In the genomic region with DNA sequence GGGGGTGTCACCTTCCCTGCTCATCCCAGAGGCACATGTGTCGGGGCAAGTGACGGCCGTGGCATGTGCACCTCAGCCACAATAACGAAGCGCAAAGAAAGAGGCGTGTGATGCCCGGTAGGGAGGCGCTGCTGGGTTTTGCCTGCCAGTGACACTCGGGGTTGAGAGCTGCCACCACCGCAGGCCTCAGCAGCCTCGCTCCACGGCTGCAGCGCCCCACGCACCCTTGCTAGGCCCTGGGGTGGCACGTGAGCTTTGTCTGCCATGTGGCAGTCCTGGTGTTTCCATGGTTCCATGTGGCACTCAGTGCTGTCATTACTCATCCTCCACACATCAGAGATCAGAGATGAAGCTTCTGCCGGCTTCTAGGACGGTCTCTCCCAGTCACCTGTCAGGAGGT, we compare ENCODE assay signal across 28 cellular contexts.
"Had no signal": no experiment of that assay in that cellular context is flagged by ENCODE, and none has a peak within 500 bp of the region (broad histone marks: within the 10 kb centered on the region; RNA-seq: fewer than 3 reads in every experiment).

No MANE protein-coding gene starts in this region.

- H3K4me1 Mint-ChIP-seq: immature natural killer cell; mesothelial cell of epicardium; naive B cell; natural killer cell; stimulated activated naive B cell treated with anti-CD40 and anti-IgM and Interleukin-4, amounts not matched to agents 10 μg/mL and 1 μg/mL and 100 μg/mL, for 72 hours had no signal

- H3K4me3 Mint-ChIP-seq: immature natural killer cell; mesothelial cell of epicardium; naive B cell; natural killer cell; nephron progenitor cell; stimulated activated naive B cell treated with anti-CD40 and anti-IgM and Interleukin-4, amounts not matched to agents 10 μg/mL and 1 μg/mL and 100 μg/mL, for 72 hours had no signal

- H3K36me3 ChIP-seq: left lung, pancreas, prostate gland, sigmoid colon, spleen, stomach, thoracic aorta, tibial artery, upper lobe of right lung had no signal

- H3K27ac Mint-ChIP-seq: immature natural killer cell; mesothelial cell of epicardium; naive B cell; natural killer cell; nephron progenitor cell; stimulated activated naive B cell treated with anti-CD40 and anti-IgM and Interleukin-4, amounts not matched to agents 10 μg/mL and 1 μg/mL and 100 μg/mL, for 72 hours had no signal

- H3K27ac ChIP-seq: left lung, pancreas, prostate gland, sigmoid colon, spleen, stomach, thoracic aorta, tibial artery, upper lobe of right lung had no signal

- H3K9me3 ChIP-seq: left lung, pancreas, prostate gland, sigmoid colon, spleen, stomach, thoracic aorta, tibial artery, upper lobe of right lung had no signal

- H3K4me1 ChIP-seq: left lung, pancreas, prostate gland, sigmoid colon, spleen, stomach, tibial artery, upper lobe of right lung had no signal

- ATAC-seq: left colon; left lung; natural killer cell; pancreas; stimulated activated naive B cell treated with anti-CD40 and anti-IgM and Interleukin-4, amounts not matched to agents 10 μg/mL and 1 μg/mL and 100 μg/mL, for 72 hours; stimulated activated naive CD8-positive, alpha-beta T cell treated with anti-CD3 and anti-CD28 coated beads, Interleukin-15, Interleukin-2, amounts not matched to agents 100 U/mL and 50 U/mL, for 24 hours; upper lobe of right lung had no signal

- H3K36me3 Mint-ChIP-seq: immature natural killer cell; mesothelial cell of epicardium; naive B cell; natural killer cell; stimulated activated naive B cell treated with anti-CD40 and anti-IgM and Interleukin-4, amounts not matched to agents 10 μg/mL and 1 μg/mL and 100 μg/mL, for 72 hours had no signal

- H3K4me3 ChIP-seq: left lung, lung, pancreas, prostate gland, sigmoid colon, spleen, stomach, thoracic aorta, tibial artery, upper lobe of right lung had no signal

- DNase-seq: hypothalamus; immature natural killer cell; kidney; left colon; left lung; mesendoderm; naive B cell; natural killer cell; nephron progenitor cell; nucleus accumbens; pancreas; posterior cingulate gyrus; retina; right cardiac atrium; sigmoid colon; small intestine; spleen; stimulated activated CD4-positive, alpha-beta T cell treated with anti-CD3 and anti-CD28 coated beads, Interleukin-4, amount 100 ng/mL, for 24 hours; stimulated activated naive B cell treated with anti-CD40 and anti-IgM and Interleukin-4, amounts not matched to agents 10 μg/mL and 1 μg/mL and 100 μg/mL, for 72 hours; stimulated activated naive CD8-positive, alpha-beta T cell treated with anti-CD3 and anti-CD28 coated beads, Interleukin-15, Interleukin-2, amounts not matched to agents 100 U/mL and 50 U/mL, for 24 hours; stomach; tibial artery; trophoblast cell; upper lobe of right lung had no signal

- H3K9me3 Mint-ChIP-seq: mesothelial cell of epicardium, natural killer cell, nephron progenitor cell had no signal

- H3K27me3 ChIP-seq: left lung, pancreas, sigmoid colon, upper lobe of right lung had no signal
